ENCODE assay signal across 26 cellular contexts in genomic region chr3:72193768-72194463, GRCh38.
DNase-seq lines count a peak whose midpoint lies in the region; FAIRE-seq and TF ChIP-seq lines count a peak whose summit lies in the region.
"Had no signal": no experiment of that assay in that cellular context is flagged by ENCODE, and none has a peak within 500 bp of the region (broad histone marks: within the 10 kb centered on the region; RNA-seq: fewer than 3 reads in every experiment).

No MANE protein-coding gene starts in this region.

- H3K27me3 ChIP-seq in HUES64 (ENCODE audit: insufficient read depth, low read length) (no peaks in the 10 kb centered on the region), brain microvascular endothelial cell (replicated peaks) (no peaks in the 10 kb centered on the region)
- H3K27me3 ChIP-seq: sigmoid colon had no signal

- in situ Hi-C loops in brain microvascular endothelial cell (cut with HindIII; ENCODE audit: low pct_ligation_motif_present, low sequenced_read_pairs) = no loop called here

- H3K4me3 Mint-ChIP-seq in nephron progenitor cell (no peak overlapping the region), type B pancreatic cell (peak overlapping the region; percentile 26)
- H3K4me3 Mint-ChIP-seq: activated naive CD8-positive, alpha-beta T cell treated with anti-CD3 and anti-CD28 coated beads for 36 hours; activated T-helper 17 cell treated with anti-CD3 and anti-CD28 coated beads, Interleukin-2, amount 50 U/mL, for 72 hours; brain; CD8-positive, alpha-beta T cell; dendritic cell treated with granulocyte-macrophage colony-stimulating factor and Interleukin-4, amounts not matched to agents 40 ng/mL and 50 ng/mL, for 4 days; naive thymus-derived CD4-positive, alpha-beta T cell had no signal

- peak; percentile 14 for DNase-seq in brain microvascular endothelial cell
- DNase-seq in nephron progenitor cell = no peak
- no peak for DNase-seq in type B pancreatic cell (ENCODE audit: extremely low spot score, unreplicated experiment)
- no peak for DNase-seq in GM12892 (ENCODE audit: insufficient read length)
- DNase-seq in NCI-H526 (lab: John Stamatoyannopoulos, UW) = no peak
- DNase-seq in activated CD4-positive, CD25-positive, alpha-beta regulatory T cell (lab: John Stamatoyannopoulos, UW) = no peak
- DNase-seq: activated CD4-positive, alpha-beta T cell treated with anti-CD3 and anti-CD28 coated beads for 4 hours; activated naive CD8-positive, alpha-beta T cell treated with anti-CD3 and anti-CD28 coated beads for 36 hours; CD8-positive, alpha-beta T cell; DMS53; left colon; naive thymus-derived CD4-positive, alpha-beta T cell; NCI-H1092 treated with DMSO at 0.1 percent for 48 hours; NCI-H2029 treated with DMSO at 0.1 percent for 48 hours; NCI-H345; PC-9; SIG-M5; sigmoid colon; substantia nigra had no signal

- FAIRE-seq in GM12892 (lab: Jason Lieb, UNC) = no peak
- FAIRE-seq: endothelial cell of umbilical vein, GM12878, urothelium cell line had no signal

- 70% methylated on average over 13 of the region's 13 CpGs for WGBS in HUES64

- H3K4me1 Mint-ChIP-seq in nephron progenitor cell (peaks cover 23% of the 10 kb centered on the region), type B pancreatic cell (ENCODE audit: unreplicated experiment) (peaks cover 18% of the 10 kb centered on the region)
- H3K4me1 Mint-ChIP-seq: activated naive CD8-positive, alpha-beta T cell treated with anti-CD3 and anti-CD28 coated beads for 36 hours; activated T-helper 17 cell treated with anti-CD3 and anti-CD28 coated beads, Interleukin-2, amount 50 U/mL, for 72 hours had no signal

- H3K4me1 ChIP-seq in HUES64 (ENCODE audit: insufficient read depth, low read length) = peaks cover 8% of the 10 kb centered on the region; the same call in 1 of the 2 replicates

- peaks cover 11% of the 10 kb centered on the region; the same call in 1 of the 2 replicates for H3K9me3 ChIP-seq in HUES64 (ENCODE audit: insufficient read depth, low read depth, low read length)
- H3K9me3 ChIP-seq: sigmoid colon had no signal

- H3K4me3 ChIP-seq in HUES64 (ENCODE audit: low read length) (no peak overlapping the region), brain microvascular endothelial cell (ENCODE audit: low read depth, low read length) (no peak overlapping the region)
- H3K4me3 ChIP-seq: GM12878, PC-9, sigmoid colon had no signal

- H3K36me3 ChIP-seq in HUES64 (ENCODE audit: insufficient read depth, low read length) (no peaks in the 10 kb centered on the region), brain microvascular endothelial cell (replicated peaks) (no peaks in the 10 kb centered on the region)
- H3K36me3 ChIP-seq: sigmoid colon had no signal

- H3K36me3 Mint-ChIP-seq in nephron progenitor cell (ENCODE audit: low read depth) = no peaks in the 10 kb centered on the region
- H3K36me3 Mint-ChIP-seq in type B pancreatic cell = no peaks in the 10 kb centered on the region
- H3K36me3 Mint-ChIP-seq: brain; CD8-positive, alpha-beta T cell had no signal

- TF ChIP-seq POLR2A in GM12892 (IDR thresholded peaks at IDR 0.05; ENCODE audit: low read depth, low read length) = no peak

- peaks cover 25% of the 10 kb centered on the region for H3K9me3 Mint-ChIP-seq in nephron progenitor cell
- no peaks in the 10 kb centered on the region for H3K9me3 Mint-ChIP-seq in type B pancreatic cell
- H3K9me3 Mint-ChIP-seq: activated T-helper 17 cell treated with anti-CD3 and anti-CD28 coated beads, Interleukin-2, amount 50 U/mL, for 72 hours; CD8-positive, alpha-beta T cell; dendritic cell treated with granulocyte-macrophage colony-stimulating factor and Interleukin-4, amounts not matched to agents 40 ng/mL and 50 ng/mL, for 4 days had no signal

- H3K27me3 Mint-ChIP-seq in nephron progenitor cell (ENCODE audit: low read depth, poor library complexity) = peaks cover 7% of the 10 kb centered on the region
- H3K27me3 Mint-ChIP-seq in type B pancreatic cell = peaks cover 4% of the 10 kb centered on the region
- H3K27me3 Mint-ChIP-seq: activated naive CD8-positive, alpha-beta T cell treated with anti-CD3 and anti-CD28 coated beads for 36 hours had no signal

- H3K27ac ChIP-seq in HUES64 (ENCODE audit: low read depth, low read length) = 0 out of 2 replicates have a peak overlapping the region, but pooled peaks have one; percentile 20
- H3K27ac ChIP-seq in brain microvascular endothelial cell = no peak overlapping the region
- H3K27ac ChIP-seq: PC-9, sigmoid colon had no signal

- TF ChIP-seq CTCF in brain microvascular endothelial cell (IDR thresholded peaks at IDR 0.05; ENCODE audit: low read depth, low read length, missing control alignments) = no peak
- TF ChIP-seq CTCF in nephron progenitor cell (IDR thresholded peaks at IDR 0.05) = no peak
- no peak for TF ChIP-seq CTCF in type B pancreatic cell (conservative IDR thresholded peaks at IDR 0.05)

- H3K27ac Mint-ChIP-seq in nephron progenitor cell = peak overlapping the region; percentile 82
- peak overlapping the region; percentile 30 for H3K27ac Mint-ChIP-seq in type B pancreatic cell
- H3K27ac Mint-ChIP-seq: activated naive CD8-positive, alpha-beta T cell treated with anti-CD3 and anti-CD28 coated beads for 36 hours; activated T-helper 17 cell treated with anti-CD3 and anti-CD28 coated beads, Interleukin-2, amount 50 U/mL, for 72 hours; CD8-positive, alpha-beta T cell; dendritic cell treated with granulocyte-macrophage colony-stimulating factor and Interleukin-4, amounts not matched to agents 40 ng/mL and 50 ng/mL, for 4 days; naive thymus-derived CD4-positive, alpha-beta T cell had no signal

- H3K9ac ChIP-seq in HUES64 (ENCODE audit: low read depth, low read length) = no peak overlapping the region
